ENCODE assay signal across 20 cellular contexts in genomic region chr20:3323398-3323797, GRCh38.
A peak's percentile ranks its signal among the peaks of the same experiment; 100 is the strongest.
DNase-seq lines count a peak whose midpoint lies in the region; ATAC-seq and TF ChIP-seq lines count a peak whose summit lies in the region.
"Had no signal": no experiment of that assay in that cellular context is flagged by ENCODE, and none has a peak within 500 bp of the region (broad histone marks: within the 10 kb centered on the region; RNA-seq: fewer than 3 reads in every experiment).

No MANE protein-coding gene starts in this region.

- no peak for DNase-seq in CD4-positive, alpha-beta memory T cell
- DNase-seq in M059J (ENCODE audit: low read depth) = peak; percentile 21
- DNase-seq in T-helper 17 cell = no peak
- DNase-seq in iris pigment epithelial cell (ENCODE audit: low read depth) = peak; percentile 52
- DNase-seq in ecto neural progenitor cell (ENCODE audit: low spot score) = no peak
- DNase-seq in NCI-H524 (lab: John Stamatoyannopoulos, UW) = no peak
- no peak for DNase-seq in psoas muscle
- DNase-seq: activated CD4-positive, alpha-beta T cell treated with anti-CD3 and anti-CD28 coated beads, Interleukin-2, amount 10 ng/mL, durations not matched to agents 24 days and 14 days; activated naive CD4-positive, alpha-beta T cell treated with anti-CD3 and anti-CD28 coated beads, Interleukin-2, amount 50 U/mL, for 16 hours; body of pancreas; cortex of kidney; HCEC 1CT; head of caudate nucleus; islet precursor cell; mesenchymal stem cell; NCI-H1092 treated with DMSO at 0.1 percent for 48 hours; SJCRH30; T1000 had no signal

- H3K27ac Mint-ChIP-seq in CD4-positive, alpha-beta memory T cell = peak overlapping the region in 4 of 7 donors; percentile 15 to 61 (median 35)
- H3K27ac Mint-ChIP-seq in T-helper 17 cell = peak overlapping the region; percentile 71
- H3K27ac Mint-ChIP-seq: activated CD4-positive, alpha-beta T cell treated with anti-CD3 and anti-CD28 coated beads, Interleukin-2, amount 10 ng/mL, durations not matched to agents 24 days and 14 days had no signal

- no peaks in the 10 kb centered on the region for H3K9me3 Mint-ChIP-seq in CD4-positive, alpha-beta memory T cell
- H3K9me3 Mint-ChIP-seq: activated CD4-positive, alpha-beta T cell treated with anti-CD3 and anti-CD28 coated beads, Interleukin-2, amount 10 ng/mL, durations not matched to agents 24 days and 14 days had no signal

- H3K27me3 Mint-ChIP-seq in CD4-positive, alpha-beta memory T cell = no peaks in the 10 kb centered on the region
- H3K27me3 Mint-ChIP-seq in T-helper 17 cell = no peaks in the 10 kb centered on the region
- H3K27me3 Mint-ChIP-seq: activated CD4-positive, alpha-beta T cell treated with anti-CD3 and anti-CD28 coated beads, Interleukin-2, amount 10 ng/mL, durations not matched to agents 24 days and 14 days had no signal

- H3K27ac ChIP-seq in CD4-positive, alpha-beta memory T cell (ENCODE audit: low read depth, low read length) = no peak overlapping the region
- H3K27ac ChIP-seq in psoas muscle = no peak overlapping the region
- H3K27ac ChIP-seq: body of pancreas, esophagus muscularis mucosa, SJCRH30 had no signal

- peaks cover 9% of the 10 kb centered on the region for H3K4me1 ChIP-seq in CD4-positive, alpha-beta memory T cell (ENCODE audit: insufficient read depth, low read length)
- no peaks in the 10 kb centered on the region for H3K4me1 ChIP-seq in psoas muscle
- H3K4me1 ChIP-seq: body of pancreas, esophagus muscularis mucosa, SJCRH30 had no signal

- peaks cover 6 to 22% (median 17%) of the 10 kb centered on the region in 4 donors for H3K4me1 Mint-ChIP-seq in CD4-positive, alpha-beta memory T cell
- peaks cover 13% of the 10 kb centered on the region for H3K4me1 Mint-ChIP-seq in T-helper 17 cell

- 92 to 95% (median 95%) methylated on average over 5 of the region's 5 CpGs for WGBS in psoas muscle, 3 donors

- H3K27me3 ChIP-seq in CD4-positive, alpha-beta memory T cell (ENCODE audit: insufficient read depth, low read length) = no peaks in the 10 kb centered on the region
- no peaks in the 10 kb centered on the region for H3K27me3 ChIP-seq in psoas muscle (ENCODE audit: insufficient read depth in 3 of 3, low read length in 2 of 3)
- H3K27me3 ChIP-seq: body of pancreas, esophagus muscularis mucosa, SJCRH30 had no signal

- ATAC-seq in T-helper 17 cell (no peak), psoas muscle (no peak), GM19463 (IDR thresholded peaks at IDR 0.05; ENCODE audit: unreplicated experiment) (no peak)
- ATAC-seq: body of pancreas had no signal

- H3K36me3 Mint-ChIP-seq in CD4-positive, alpha-beta memory T cell = peaks cover 20 to 21% of the 10 kb centered on the region in 2 donors
- H3K36me3 Mint-ChIP-seq in T-helper 17 cell (ENCODE audit: low read depth) = no peaks in the 10 kb centered on the region

- peaks cover 4% of the 10 kb centered on the region for H3K36me3 ChIP-seq in CD4-positive, alpha-beta memory T cell (ENCODE audit: insufficient read depth, low read length)
- H3K36me3 ChIP-seq in psoas muscle (ENCODE audit: insufficient read depth in 1 of 2, low read depth in 1 of 2) = peaks cover 0 to 66% of the 10 kb centered on the region in 2 donors

- no peak overlapping the region for H3K4me3 Mint-ChIP-seq in CD4-positive, alpha-beta memory T cell
- H3K4me3 Mint-ChIP-seq in T-helper 17 cell = no peak overlapping the region
- H3K4me3 Mint-ChIP-seq: activated CD4-positive, alpha-beta T cell treated with anti-CD3 and anti-CD28 coated beads, Interleukin-2, amount 10 ng/mL, durations not matched to agents 24 days and 14 days had no signal

- POLR2A ChIA-PET in CD4-positive, alpha-beta memory T cell (lab: Charles Lee; ENCODE audit: partially characterized antibody) = no interaction called here

- H3K9me3 ChIP-seq in CD4-positive, alpha-beta memory T cell (ENCODE audit: control insufficient read depth in 1 of 2, low read length in 2 of 2) = no peaks in the 10 kb centered on the region
- H3K9me3 ChIP-seq in T-helper 17 cell (ENCODE audit: control insufficient read depth, low read length, poor library complexity, severe bottlenecking) = no peaks in the 10 kb centered on the region
- no peaks in the 10 kb centered on the region for H3K9me3 ChIP-seq in psoas muscle
- H3K9me3 ChIP-seq: body of pancreas, esophagus muscularis mucosa, SJCRH30 had no signal

- CTCF ChIA-PET in CD4-positive, alpha-beta memory T cell (lab: Charles Lee; ENCODE audit: partially characterized antibody) = interaction anchor here (1.0 to 1.2 kb wide), 2 partner anchors 9 to 19 kb away, joined by 3 to 8 read pairs; no protein-coding TSS in a partner anchor

- H3K4me3 ChIP-seq in CD4-positive, alpha-beta memory T cell (ENCODE audit: low read length in 2 of 2) = no peak overlapping the region
- no peak overlapping the region for H3K4me3 ChIP-seq in psoas muscle
- H3K4me3 ChIP-seq: body of pancreas, esophagus muscularis mucosa, SJCRH30 had no signal

- no peak for TF ChIP-seq CTCF in psoas muscle (IDR thresholded peaks at IDR 0.05)

- intact Hi-C loops in CD4-positive, alpha-beta memory T cell (cut with micrococcal nuclease) = no loop called here
- intact Hi-C loops in psoas muscle (cut with DNase I) = no loop called here

Comparison
In these comparisons a context has a peak if more than half of its experiments do, and no peak if none do; other contexts are left out.
1. DNase-seq: peak in M059J (single experiment) and iris pigment epithelial cell (single experiment); none in CD4-positive, alpha-beta memory T cell (0 of 5), T-helper 17 cell (0 of 3), ecto neural progenitor cell (single experiment), NCI-H524 (0 of 2) and psoas muscle (0 of 2).